18 cellular contexts compared by ENCODE assay signal in the genomic region with DNA sequence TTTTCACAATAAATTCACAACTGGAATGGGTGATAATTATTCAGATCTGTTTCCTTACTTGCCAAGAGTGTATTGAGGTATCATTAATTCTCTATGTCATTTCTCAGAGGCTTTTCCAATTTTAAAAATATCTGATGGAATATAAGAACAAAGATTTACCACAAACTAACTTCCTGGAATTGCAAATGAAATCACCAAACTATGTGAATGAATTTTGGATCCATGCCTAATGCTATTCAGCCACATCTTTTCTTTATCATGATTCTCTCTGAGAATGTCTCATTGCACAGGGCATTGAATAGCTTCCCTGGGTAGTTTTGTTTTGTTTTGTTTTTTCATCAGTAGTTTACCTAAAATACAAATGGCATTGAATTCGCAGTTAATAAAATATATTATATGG.
"Had no signal": no experiment of that assay in that cellular context is flagged by ENCODE, and none has a peak within 500 bp of the region (broad histone marks: within the 10 kb centered on the region; RNA-seq: fewer than 3 reads in every experiment).

No MANE protein-coding gene starts in this region.

- H3K36me3 ChIP-seq: neutrophil, thyroid gland had no signal

- ATAC-seq: effector memory CD8-positive, alpha-beta T cell; natural killer cell; stimulated activated naive B cell treated with anti-CD40 and anti-IgM and Interleukin-4, amounts not matched to agents 10 μg/mL and 1 μg/mL and 100 μg/mL, for 72 hours had no signal

- H3K4me1 ChIP-seq: thyroid gland had no signal

- H3K4me3 ChIP-seq: skin epidermis, thyroid gland had no signal

- H3K9me3 ChIP-seq: neutrophil, thyroid gland had no signal

- H3K27ac ChIP-seq: epithelial cell of prostate, neutrophil, skin epidermis, thyroid gland had no signal

- H3K27me3 ChIP-seq: neutrophil, thyroid gland had no signal

- DNase-seq: activated CD4-positive, alpha-beta T cell treated with anti-CD3 and anti-CD28 coated beads, Interleukin-2, amount 50 U/mL, for 1 hour; activated CD8-positive, alpha-beta memory T cell treated with anti-CD3 and anti-CD28 coated beads for 24 hours; activated naive CD8-positive, alpha-beta T cell treated with anti-CD3 and anti-CD28 coated beads for 36 hours; aorta; central memory CD4-positive, alpha-beta T cell; effector memory CD8-positive, alpha-beta T cell; glutamatergic neuron; mesenchymal stem cell; natural killer cell; retina; stimulated activated CD4-positive, alpha-beta T cell treated with anti-CD3 and anti-CD28 coated beads, Interleukin-15, amount 100 ng/mL, for 24 hours; stimulated activated CD4-positive, alpha-beta T cell treated with anti-CD3 and anti-CD28 coated beads, Interleukin-4, amount 100 ng/mL, for 1 hour; stimulated activated naive B cell treated with anti-CD40 and anti-IgM and Interleukin-4, amounts not matched to agents 10 μg/mL and 1 μg/mL and 100 μg/mL, for 72 hours; T-helper 9 cell; thyroid gland had no signal
